Comparison of ENCODE assay signal across 20 cellular contexts in genomic region chr11:30596832-30597231, GRCh38. TPM values are rescaled to one million over a fixed set of nuclear protein-coding genes. Genes with fewer than 3 reads are reported as not detected.
DNase-seq lines count a peak whose midpoint lies in the region; ATAC-seq and TF ChIP-seq lines count a peak whose summit lies in the region.
"Had no signal": no experiment of that assay in that cellular context is flagged by ENCODE, and none has a peak within 500 bp of the region (broad histone marks: within the 10 kb centered on the region; RNA-seq: fewer than 3 reads in every experiment).

No MANE protein-coding gene starts in this region.

- POLR2A ChIA-PET in SK-N-SH (lab: Yijun Ruan, JAX): no interaction called here

- ATAC-seq in Right ventricle myocardium inferior (no peak), left lung (peak; percentile 56)
- ATAC-seq: A549, GM23338 had no signal

- H3K9me3 ChIP-seq in cardiac muscle cell (ENCODE audit: low read depth) (no peaks in the 10 kb centered on the region), SK-N-SH (no peaks in the 10 kb centered on the region), left lung (no peaks in the 10 kb centered on the region), thyroid gland (no peaks in the 10 kb centered on the region)
- H3K9me3 ChIP-seq: A549, BE2C, HAP-1 had no signal

- H3K4me1 ChIP-seq in cardiac muscle cell (ENCODE audit: low read depth) (peaks cover 25% of the 10 kb centered on the region), SK-N-SH (ENCODE audit: control insufficient read depth in 1 of 2, insufficient read depth in 2 of 2, low read depth in 1 of 2, low read length in 1 of 2) (peaks cover 0 to 2% of the 10 kb centered on the region in 2 experiments; a peak in 1 of 4 replicates), left lung (no peaks in the 10 kb centered on the region), thyroid gland (peaks cover 10 to 12% of the 10 kb centered on the region in 2 donors)
- H3K4me1 ChIP-seq: A549; BE2C; BLaER1 treated with 17β-estradiol and CSF1 and Interleukin-3, amounts not matched to agents 10 nM and 100 nM; HAP-1 had no signal

- no peak overlapping the region for H2AFZ ChIP-seq in SK-N-SH (ENCODE audit: low read depth)
- H2AFZ ChIP-seq: GM23338 had no signal

- no peak overlapping the region for H3K9ac ChIP-seq in SK-N-SH
- H3K9ac ChIP-seq: BLaER1 treated with 17β-estradiol and CSF1 and Interleukin-3, amounts not matched to agents 10 nM and 100 nM had no signal

- TF ChIP-seq RAD21 in SK-N-SH (IDR thresholded peaks at IDR 0.05; ENCODE audit: low read length): no peak

- H3K27me3 ChIP-seq in cardiac muscle cell (no peaks in the 10 kb centered on the region), SK-N-SH (ENCODE audit: insufficient read depth) (no peaks in the 10 kb centered on the region), left lung (no peaks in the 10 kb centered on the region), thyroid gland (no peaks in the 10 kb centered on the region)
- H3K27me3 ChIP-seq: BE2C; BLaER1 treated with 17β-estradiol and CSF1 and Interleukin-3, amounts not matched to agents 10 nM and 100 nM had no signal

- H4K20me1 ChIP-seq in SK-N-SH (ENCODE audit: insufficient read depth): no peaks in the 10 kb centered on the region
- H4K20me1 ChIP-seq: BLaER1 treated with 17β-estradiol and CSF1 and Interleukin-3, amounts not matched to agents 10 nM and 100 nM had no signal

- no peaks in the 10 kb centered on the region for H3K79me2 ChIP-seq in SK-N-SH (ENCODE audit: insufficient read depth)

- CTCF ChIA-PET in SK-N-SH (lab: Yijun Ruan, JAX): interaction anchor here (0.9 to 1.5 kb wide), 2 partner anchors 11 to 259 kb away, joined by 3 to 5 read pairs; partner anchors contain the start of gene MPPED2

- no peak overlapping the region for H3K4me3 ChIP-seq in cardiac muscle cell
- no peak overlapping the region for H3K4me3 ChIP-seq in SK-N-SH (ENCODE audit: low read depth in 2 of 2, low read length in 1 of 2)
- no peak overlapping the region for H3K4me3 ChIP-seq in left lung
- H3K4me3 ChIP-seq in thyroid gland (replicated peaks in 1 of 3): no peak overlapping the region
- H3K4me3 ChIP-seq: A549; BLaER1 treated with 17β-estradiol and CSF1 and Interleukin-3, amounts not matched to agents 10 nM and 100 nM; GM23338; HAP-1 had no signal

- no peak overlapping the region for H3K4me2 ChIP-seq in SK-N-SH
- H3K4me2 ChIP-seq: A549; BLaER1 treated with 17β-estradiol and CSF1 and Interleukin-3, amounts not matched to agents 10 nM and 100 nM; GM23338 had no signal

- H3K9me2 ChIP-seq in SK-N-SH: no peaks in the 10 kb centered on the region

- TF ChIP-seq EP300 in SK-N-SH (IDR thresholded peaks at IDR 0.05; ENCODE audit: borderline replicate concordance in 1 of 2, low read depth in 1 of 2, low read length in 1 of 2): 0 out of 4 replicates have a peak, but pooled peaks of 1 of the 2 experiments have one; percentile 15

- peak overlapping the region; percentile 0 for H3K27ac ChIP-seq in cardiac muscle cell
- H3K27ac ChIP-seq in SK-N-SH (ENCODE audit: low read depth in 2 of 2, low read length in 1 of 2): peak overlapping the region in 1 of 2 experiments; percentile 53; a peak in 2 of 4 replicates
- H3K27ac ChIP-seq in left lung: no peak overlapping the region
- H3K27ac ChIP-seq in thyroid gland: peak overlapping the region; percentile 18 to 55 (median 53)
- H3K27ac ChIP-seq: A549; BLaER1 treated with 17β-estradiol and CSF1 and Interleukin-3, amounts not matched to agents 10 nM and 100 nM had no signal

- peak in 1 of 2 donors; percentile 20 for TF ChIP-seq POLR2A in thyroid gland (IDR thresholded peaks at IDR 0.05)

- no peak for DNase-seq in cardiac muscle cell (ENCODE audit: low read depth in 1 of 2, low spot score in 1 of 2)
- DNase-seq in Right ventricle myocardium inferior (ENCODE audit: missing footprints): no peak
- DNase-seq in SK-N-SH: peak; percentile 24
- no peak for DNase-seq in left lung
- no peak for DNase-seq in thyroid gland
- no peak for DNase-seq in posterior vena cava (ENCODE audit: low spot score)
- DNase-seq in T-helper 1 cell: no peak
- no peak for DNase-seq in NOMO-1 (lab: John Stamatoyannopoulos, UW; ENCODE audit: unreplicated experiment in 2 of 2)
- DNase-seq: 8988T; ACHN; AML-193; BE2C; CD4-positive, alpha-beta T cell; CD8-positive, alpha-beta memory T cell; DMS 273 treated with DMSO at 0.1 percent for 48 hours; DND-41 had no signal

- intact Hi-C loops in Right ventricle myocardium inferior (cut with DNase I) (loop anchor here (5.0 kb wide), 1 partner anchor 215 kb away; no protein-coding TSS in a partner anchor), left lung (cut with DNase I) (no loop called here), thyroid gland (cut with DNase I) (no loop called here), posterior vena cava (cut with DNase I) (no loop called here)

- H3K36me3 ChIP-seq in cardiac muscle cell: no peaks in the 10 kb centered on the region
- H3K36me3 ChIP-seq in SK-N-SH (replicated peaks in 1 of 2; ENCODE audit: control insufficient read depth in 1 of 2, insufficient read depth in 2 of 2, low read length in 1 of 2): no peaks in the 10 kb centered on the region
- H3K36me3 ChIP-seq in left lung: no peaks in the 10 kb centered on the region
- H3K36me3 ChIP-seq in thyroid gland: no peaks in the 10 kb centered on the region
- H3K36me3 ChIP-seq: BE2C; BLaER1 treated with 17β-estradiol and CSF1 and Interleukin-3, amounts not matched to agents 10 nM and 100 nM; HAP-1 had no signal

- 8% methylated on average over 2 of the region's 2 CpGs for WGBS in SK-N-SH (ENCODE audit: low lambda C conversion rate)
- 53 to 56% methylated on average over 2 of the region's 2 CpGs for WGBS in thyroid gland, 2 donors

- TF ChIP-seq CTCF in cardiac muscle cell (IDR thresholded peaks at IDR 0.05; ENCODE audit: low read depth, low read length) (no peak), SK-N-SH (IDR thresholded peaks at IDR 0.05) (no peak), left lung (IDR thresholded peaks at IDR 0.05) (no peak), thyroid gland (IDR thresholded peaks at IDR 0.05) (no peak)

- no peaks in the 10 kb centered on the region for H3F3A ChIP-seq in SK-N-SH (replicated peaks; ENCODE audit: insufficient read depth)

TF ChIP-seq in SK-N-SH, 30 proteins besides CTCF, POLR2A, EP300 and RAD21:
- TF ChIP-seq RXRA (IDR thresholded peaks at IDR 0.05; ENCODE audit: borderline replicate concordance, low read depth): no peak
- peak; percentile 43; the same call in 1 of the 2 replicates for TF ChIP-seq GATA2 (CRISPR knock-in tag; IDR thresholded peaks at IDR 0.05)
- no peak for TF ChIP-seq SIN3A (IDR thresholded peaks at IDR 0.05; ENCODE audit: borderline replicate concordance, low read depth, low read length)

RNA-seq across cellular contexts. Expression of gene MPPED2, which starts 10.7 kb away (rescaled TPM):
- 19.9 and 32.5 TPM in 2 replicates for total RNA-seq in cardiac muscle cell
- 54.4 and 71.5 TPM in 2 replicates for polyA plus RNA-seq in cardiac muscle cell
- total RNA-seq in Right ventricle myocardium inferior: 9.7 TPM
- 0.05 and 0.10 TPM in 2 replicates for polyA plus RNA-seq in SK-N-SH (2012; rRNA removed)
- 0.22 and 0.62 TPM in 2 replicates for polyA plus RNA-seq in SK-N-SH (2012; cell fraction: cytosol; rRNA removed)
- polyA plus RNA-seq in SK-N-SH (2012; cell fraction: nucleus; rRNA removed): 0.18 and 0.21 TPM in 2 replicates
- under 1 TPM; 0.26 to 0.79 TPM for total RNA-seq in left lung
- 100 to 1,000 TPM in 1 of 4 donors, 10 to 100 TPM in 3; 35.5 to 103 (median 75.0) TPM for total RNA-seq in thyroid gland
- total RNA-seq in posterior vena cava: 10 to 100 TPM in 1 of 2 donors, 1 to 10 TPM in 1; 5.5 to 11.1 TPM
- total RNA-seq: CD8-positive, alpha-beta memory T cell had no signal
- polyA plus RNA-seq: A549 had no signal

Comparison
In these comparisons a context has a peak if more than half of its experiments do, and no peak if none do; other contexts are left out.
1. H3K27ac ChIP-seq: peak in cardiac muscle cell (single experiment) and thyroid gland (3 of 3); none in left lung (0 of 2).